8 cellular contexts compared by ENCODE assay signal in genomic region chr5:149445739-149446369, GRCh38.
DNase-seq lines count a peak whose midpoint lies in the region; ATAC-seq, FAIRE-seq and TF ChIP-seq lines count a peak whose summit lies in the region.

No MANE protein-coding gene starts in this region.

- no peak for ATAC-seq in GM18519 (IDR thresholded peaks at IDR 0.05; ENCODE audit: low FRiP score, unreplicated experiment)
- ATAC-seq in HG03432 (IDR thresholded peaks at IDR 0.05; ENCODE audit: unreplicated experiment): no peak

- peaks cover 4 to 60% (median 44%) of the 10 kb centered on the region in 4 donors for H3K4me1 ChIP-seq in tibial artery

- H3K4me3 ChIP-seq in tibial artery: no peak overlapping the region

- peak; percentile 87 for DNase-seq in HT1080 (ENCODE audit: low read depth)
- peak; percentile 94 for DNase-seq in astrocyte of the hippocampus (ENCODE audit: low read depth, low spot score)
- no peak for DNase-seq in tibial artery
- DNase-seq in GM10266 (ENCODE audit: extremely low spot score): no peak
- no peak for DNase-seq in activated T-cell treated with anti-CD3 and anti-CD28 coated beads, Interleukin-2, amount 50 U/mL, for 1 hour

- H3K27me3 ChIP-seq in tibial artery: no peaks in the 10 kb centered on the region

- intact Hi-C loops in tibial artery (cut with DNase I; ENCODE audit: low total_unique reads): no loop called here

- TF ChIP-seq CTCF in tibial artery (IDR thresholded peaks at IDR 0.05) (no peak), GM10266 (IDR thresholded peaks at IDR 0.05; ENCODE audit: control insufficient read depth, insufficient read depth, low read depth, missing control alignments) (no peak)

- H3K36me3 ChIP-seq in tibial artery: no peaks in the 10 kb centered on the region

- peak; percentile 24 for FAIRE-seq in islet of Langerhans (lab: Jason Lieb, UNC)

- no peaks in the 10 kb centered on the region for H3K9me3 ChIP-seq in tibial artery

- peak overlapping the region; percentile 67 to 74 for H3K27ac ChIP-seq in tibial artery

Comparison
In these comparisons a context has a peak if more than half of its experiments do, and no peak if none do; other contexts are left out.
1. DNase-seq: peak in HT1080 (single experiment) and astrocyte of the hippocampus (single experiment); none in tibial artery (0 of 2), GM10266 (single experiment) and activated T-cell treated with anti-CD3 and anti-CD28 coated beads, Interleukin-2, amount 50 U/mL, for 1 hour (single experiment).